Comparison of ENCODE assay signal across 1 cellular context in genomic region chr6:137881522-137881886, GRCh38.
TF ChIP-seq lines count a peak whose summit lies in the region.

No MANE protein-coding gene starts in this region.

TF ChIP-seq in GM12878, 131 proteins besides CTCF, POLR2A, EP300 and RAD21 (continued from another document):
- TF ChIP-seq NBN (IDR thresholded peaks at IDR 0.05) = no peak
- no peak for TF ChIP-seq PML (IDR thresholded peaks at IDR 0.05; ENCODE audit: low read length)
- peak; percentile 75; the same call in 1 of the 2 replicates for TF ChIP-seq POLR2AphosphoS5 (IDR thresholded peaks at IDR 0.05; ENCODE audit: low read length)
- no peak for TF ChIP-seq RBBP5 (conservative IDR thresholded peaks at IDR 0.05)
- peak; percentile 17 for TF ChIP-seq E2F8 (IDR thresholded peaks at IDR 0.05; ENCODE audit: low read depth, partially characterized antibody)
- no peak for TF ChIP-seq RFX5 (IDR thresholded peaks at IDR 0.05; ENCODE audit: low read depth, low read length)
- no peak for TF ChIP-seq NRF1 (conservative IDR thresholded peaks at IDR 0.05; ENCODE audit: low read depth, low read length)
- no peak for TF ChIP-seq SMAD5 (IDR thresholded peaks at IDR 0.05; ENCODE audit: low read depth)
- 0 out of 3 replicates have a peak, but pooled peaks have one; percentile 28 for TF ChIP-seq POU2F2 (IDR thresholded peaks at IDR 0.05; ENCODE audit: borderline replicate concordance, low read depth, low read length)
- 0 out of 2 replicates have a peak, but pooled peaks have one; percentile 38 for TF ChIP-seq ZBED1 (IDR thresholded peaks at IDR 0.05; ENCODE audit: borderline replicate concordance)
- no peak for TF ChIP-seq HDGF (IDR thresholded peaks at IDR 0.05)
- no peak for TF ChIP-seq RELA (IDR thresholded peaks at IDR 0.05; ENCODE audit: borderline replicate concordance, partially characterized antibody)
- TF ChIP-seq IKZF2 (IDR thresholded peaks at IDR 0.05) = no peak
